Comparison of ENCODE assay signal across 29 cellular contexts in the genomic region with DNA sequence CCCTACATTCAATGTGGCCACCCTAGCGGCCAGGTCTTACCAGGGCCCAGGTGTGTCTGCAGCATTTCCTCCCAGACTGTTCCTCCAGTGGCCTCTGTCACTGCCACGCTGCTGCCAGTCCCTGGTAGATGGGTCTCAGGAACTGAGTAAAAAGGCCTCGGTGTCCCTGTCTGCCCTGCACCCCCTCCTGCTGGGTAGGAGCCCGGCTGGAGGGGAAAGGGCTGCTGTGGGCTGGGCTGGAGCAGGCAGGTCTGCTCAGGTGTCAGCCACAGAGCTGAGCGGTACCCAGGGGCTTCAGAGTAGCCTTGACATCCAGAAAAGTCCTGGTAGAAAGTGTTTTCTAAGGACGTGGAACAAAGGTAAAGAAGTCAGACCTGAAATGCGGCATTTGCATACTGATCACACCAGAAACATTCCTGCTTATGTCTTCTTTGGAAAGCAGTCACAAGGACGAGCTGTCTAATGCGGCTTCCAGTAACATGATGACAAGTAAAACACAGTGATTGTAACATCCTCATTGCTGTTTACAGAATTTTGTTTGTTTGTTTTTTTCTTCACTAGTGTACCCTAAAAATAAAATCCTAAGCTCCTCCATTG. TPM values are rescaled to one million over a fixed set of nuclear protein-coding genes. Genes with fewer than 3 reads are reported as not detected.
"Had no signal": no experiment of that assay in that cellular context is flagged by ENCODE, and none has a peak within 500 bp of the region (broad histone marks: within the 10 kb centered on the region; RNA-seq: fewer than 3 reads in every experiment).

No MANE protein-coding gene starts in this region.

- H3K27ac ChIP-seq: brain microvascular endothelial cell, cardiac muscle cell, Peyer's patch, RWPE1, SJCRH30 had no signal

- H3K36me3 Mint-ChIP-seq: activated naive CD8-positive, alpha-beta T cell had no signal

- H3K4me1 Mint-ChIP-seq: activated CD4-positive, alpha-beta memory T cell treated with anti-CD3 and anti-CD28 coated beads, Interleukin-2, amount 10 ng/mL, durations not matched to agents 7 days and 5 days; activated CD4-positive, alpha-beta T cell treated with anti-CD3 and anti-CD28 coated beads, Interleukin-2, amount 10 ng/mL, durations not matched to agents 7 days and 5 days; activated T-helper 17 cell treated with anti-CD3 and anti-CD28 coated beads, Interleukin-2, amount 50 U/mL, for 72 hours had no signal

- DNase-seq: activated CD4-positive, alpha-beta memory T cell treated with anti-CD3 and anti-CD28 coated beads, Interleukin-2, amount 10 ng/mL, durations not matched to agents 7 days and 5 days; activated CD4-positive, alpha-beta T cell treated with anti-CD3 and anti-CD28 coated beads, Interleukin-2, amount 10 ng/mL, durations not matched to agents 7 days and 5 days; activated CD4-positive, CD25-positive, alpha-beta regulatory T cell; activated gamma-delta T cell; activated naive CD4-positive, alpha-beta T cell treated with anti-CD3 and anti-CD28 coated beads for 36 hours; activated T-cell treated with anti-CD3 and anti-CD28 coated beads for 4 hours; activated T-cell treated with anti-CD3 and anti-CD28 coated beads, Interleukin-2, amount 50 U/mL, for 48 hours; amygdala; Karpas-422; MM.1S; NCI-H1105 treated with DMSO at 0.1 percent for 48 hours; NCI-H146; NCI-H2029; NCI-H2107; NCI-H524; Peyer's patch; Right ventricle myocardium superior; SJCRH30; SW 1271 had no signal

- H3K4me3 ChIP-seq: cardiac muscle cell, K562, Peyer's patch, SJCRH30 had no signal

- H3K27me3 Mint-ChIP-seq: activated CD4-positive, alpha-beta memory T cell treated with anti-CD3 and anti-CD28 coated beads, Interleukin-2, amount 10 ng/mL, durations not matched to agents 7 days and 5 days; activated CD4-positive, alpha-beta T cell treated with anti-CD3 and anti-CD28 coated beads, Interleukin-2, amount 10 ng/mL, durations not matched to agents 7 days and 5 days; activated naive CD8-positive, alpha-beta T cell; activated T-helper 17 cell treated with anti-CD3 and anti-CD28 coated beads, Interleukin-2, amount 50 U/mL, for 72 hours had no signal

- H3K4me1 ChIP-seq: Peyer's patch, SJCRH30 had no signal

- H3K9me3 ChIP-seq: Peyer's patch, SJCRH30 had no signal

- H3K36me3 ChIP-seq: brain microvascular endothelial cell, cardiac muscle cell, SJCRH30 had no signal

- H3K27ac Mint-ChIP-seq: activated CD4-positive, alpha-beta memory T cell treated with anti-CD3 and anti-CD28 coated beads, Interleukin-2, amount 10 ng/mL, durations not matched to agents 7 days and 5 days; activated CD4-positive, alpha-beta T cell treated with anti-CD3 and anti-CD28 coated beads, Interleukin-2, amount 10 ng/mL, durations not matched to agents 7 days and 5 days; activated naive CD4-positive, alpha-beta T cell treated with anti-CD3 and anti-CD28 coated beads for 36 hours; activated naive CD8-positive, alpha-beta T cell; activated T-helper 17 cell treated with anti-CD3 and anti-CD28 coated beads, Interleukin-2, amount 50 U/mL, for 72 hours; T-helper 2 cell treated with Interferon-gamma antibody and Interleukin-4, amounts not matched to agents 5 μg/mL and 100 μg/mL, for 36 hours had no signal

- H3K4me3 Mint-ChIP-seq: activated CD4-positive, alpha-beta memory T cell treated with anti-CD3 and anti-CD28 coated beads, Interleukin-2, amount 10 ng/mL, durations not matched to agents 7 days and 5 days; activated CD4-positive, alpha-beta T cell treated with anti-CD3 and anti-CD28 coated beads, Interleukin-2, amount 10 ng/mL, durations not matched to agents 7 days and 5 days; activated naive CD4-positive, alpha-beta T cell treated with anti-CD3 and anti-CD28 coated beads for 36 hours; activated naive CD8-positive, alpha-beta T cell; activated T-helper 17 cell treated with anti-CD3 and anti-CD28 coated beads, Interleukin-2, amount 50 U/mL, for 72 hours; T-helper 2 cell treated with Interferon-gamma antibody and Interleukin-4, amounts not matched to agents 5 μg/mL and 100 μg/mL, for 36 hours had no signal

- H3K27me3 ChIP-seq: brain microvascular endothelial cell, cardiac muscle cell, Peyer's patch had no signal

- ATAC-seq: activated T-helper 17 cell treated with anti-CD3 and anti-CD28 coated beads, Interleukin-2, amount 50 U/mL, for 72 hours; K562; SK-N-SH treated with all-trans-retinoic acid at 6 μM for 48 hours had no signal

- H3K9me3 Mint-ChIP-seq: activated CD4-positive, alpha-beta memory T cell treated with anti-CD3 and anti-CD28 coated beads, Interleukin-2, amount 10 ng/mL, durations not matched to agents 7 days and 5 days; activated CD4-positive, alpha-beta T cell treated with anti-CD3 and anti-CD28 coated beads, Interleukin-2, amount 10 ng/mL, durations not matched to agents 7 days and 5 days; activated naive CD4-positive, alpha-beta T cell treated with anti-CD3 and anti-CD28 coated beads for 36 hours; activated T-helper 17 cell treated with anti-CD3 and anti-CD28 coated beads, Interleukin-2, amount 50 U/mL, for 72 hours; T-helper 2 cell treated with Interferon-gamma antibody and Interleukin-4, amounts not matched to agents 5 μg/mL and 100 μg/mL, for 36 hours had no signal

RNA-seq across cellular contexts. Expression of a gene that starts 32.6 kb away (rescaled TPM):
- total RNA-seq: activated CD4-positive, alpha-beta memory T cell treated with anti-CD3 and anti-CD28 coated beads, Interleukin-2, amount 10 ng/mL, durations not matched to agents 7 days and 5 days; activated CD8-positive, alpha-beta memory T cell treated with anti-CD3 and anti-CD28 coated beads for 36 hours; activated naive CD4-positive, alpha-beta T cell treated with anti-CD3 and anti-CD28 coated beads for 36 hours; activated T-helper 17 cell treated with anti-CD3 and anti-CD28 coated beads, Interleukin-2, amount 50 U/mL, for 72 hours; K562; T-helper 1 cell treated with Interleukin-12 subunit alpha and Interleukin-12 subunit beta and Interleukin-4 antibody, amounts not matched to agents 30 ng/mL and 1 ng/mL, for 36 hours had no signal
- polyA plus RNA-seq: K562 had no signal
